8 cellular contexts compared by ENCODE assay signal in genomic region chr18:33578371-33579146, GRCh38. TPM values are rescaled to one million over a fixed set of nuclear protein-coding genes. Genes with fewer than 3 reads are reported as not detected.
DNase-seq lines count a peak whose midpoint lies in the region; ATAC-seq, FAIRE-seq and TF ChIP-seq lines count a peak whose summit lies in the region.

No MANE protein-coding gene starts in this region.

- H3K9me3 ChIP-seq in GM12878 (replicated peaks; ENCODE audit: control insufficient read depth, insufficient read depth, low read length) (no peaks in the 10 kb centered on the region), spleen (no peaks in the 10 kb centered on the region)

- peak overlapping the region; percentile 39; the same call in 1 of the 2 replicates for H3K4me2 ChIP-seq in GM12878 (ENCODE audit: control insufficient read depth, insufficient read depth)

- SMC1A ChIA-PET in GM12878 (lab: Charles Lee; ENCODE audit: uncharacterized antibody, unreplicated experiment): no interaction called here

- no peak overlapping the region for H3K27ac Mint-ChIP-seq in activated CD4-positive, alpha-beta T cell treated with anti-CD3 and anti-CD28 coated beads, Interleukin-2, amount 10 ng/mL, durations not matched to agents 24 days and 14 days

- H3K4me1 ChIP-seq in GM12878 (ENCODE audit: control insufficient read depth, insufficient read depth, low read length) (no peaks in the 10 kb centered on the region; the same call in 1 of the 2 replicates), spleen (peaks cover 0 to 19% (median 6%) of the 10 kb centered on the region in 6 donors)

- ATAC-seq in GM12878 (no peak), HG03108 (IDR thresholded peaks at IDR 0.05; ENCODE audit: unreplicated experiment) (no peak), HG03097 (IDR thresholded peaks at IDR 0.05; ENCODE audit: low FRiP score, unreplicated experiment) (no peak)

- no peaks in the 10 kb centered on the region for H4K20me1 ChIP-seq in GM12878 (ENCODE audit: control insufficient read depth, insufficient read depth)

- BruUV-seq in GM12878 (replicated peaks; lab: Mats Ljungman, UMichigan): no TSS peak

- WGBS in GM12878 (ENCODE audit: insufficient coverage, insufficient replicate concordance, low lambda C conversion rate, missing lambda C conversion rate): 3% methylated on average over 16 of the region's 103 CpGs
- WGBS in spleen, 5 donors: 1 to 3% (median 2%) methylated on average over 29 to 89 of the region's 103 CpGs

- H3K4me3 ChIP-seq in GM12878: no peak overlapping the region
- peak overlapping the region; percentile 15 to 69 (median 30) for H3K4me3 ChIP-seq in spleen

- no peak overlapping the region for H3K27ac ChIP-seq in GM12878 (ENCODE audit: control insufficient read depth, insufficient read depth)
- peak overlapping the region in 6 of 8 donors; percentile 16 to 76 (median 62) for H3K27ac ChIP-seq in spleen

- no peaks in the 10 kb centered on the region for H3K79me2 ChIP-seq in GM12878 (ENCODE audit: control insufficient read depth, insufficient read depth, low read length)

- H3K4me3 Mint-ChIP-seq in activated CD4-positive, alpha-beta T cell treated with anti-CD3 and anti-CD28 coated beads, Interleukin-2, amount 10 ng/mL, durations not matched to agents 24 days and 14 days: peak overlapping the region; percentile 62

- CTCF ChIA-PET in GM12878 (lab: Yijun Ruan, JAX): no interaction called here

- in situ Hi-C loops in GM12878 (cut with MboI): no loop called here

- intact Hi-C loops in activated CD4-positive, alpha-beta T cell treated with anti-CD3 and anti-CD28 coated beads, Interleukin-2, amount 10 ng/mL, durations not matched to agents 24 days and 14 days (cut with micrococcal nuclease): no loop called here
- intact Hi-C loops in GM12878 (cut with micrococcal nuclease; ENCODE audit: unreplicated experiment) (no loop called here), spleen (cut with DNase I; ENCODE audit: low total_unique reads) (no loop called here)

- no peak for TF ChIP-seq EP300 in GM12878 (IDR thresholded peaks at IDR 0.05; ENCODE audit: borderline replicate concordance in 1 of 2, control insufficient read depth in 1 of 2, low read depth in 2 of 2, low read length in 2 of 2)

- POLR2A ChIA-PET in GM12878 (lab: Charles Lee): no interaction called here

- H3K36me3 Mint-ChIP-seq in activated CD4-positive, alpha-beta T cell treated with anti-CD3 and anti-CD28 coated beads, Interleukin-2, amount 10 ng/mL, durations not matched to agents 24 days and 14 days (ENCODE audit: low read depth): peaks cover 3% of the 10 kb centered on the region

- no peak for DNase-seq in activated CD4-positive, alpha-beta T cell treated with anti-CD3 and anti-CD28 coated beads, Interleukin-2, amount 10 ng/mL, durations not matched to agents 24 days and 14 days
- DNase-seq in activated CD4-positive, alpha-beta T cell treated with anti-CD3 and anti-CD28 coated beads, Interleukin-2, amount 50 U/mL, for 4 hours: no peak
- DNase-seq in GM12878 (ENCODE audit: low read depth, low spot score) (no peak), islet precursor cell (peak; percentile 72), spleen (peak; percentile 68), D721Med (ENCODE audit: insufficient read length, low spot score) (no peak)

- no peaks in the 10 kb centered on the region for H3K9me3 Mint-ChIP-seq in activated CD4-positive, alpha-beta T cell treated with anti-CD3 and anti-CD28 coated beads, Interleukin-2, amount 10 ng/mL, durations not matched to agents 24 days and 14 days

- peaks cover 2% of the 10 kb centered on the region for H3K4me1 Mint-ChIP-seq in activated CD4-positive, alpha-beta T cell treated with anti-CD3 and anti-CD28 coated beads, Interleukin-2, amount 10 ng/mL, durations not matched to agents 24 days and 14 days

- no peak for TF ChIP-seq RAD21 in GM12878 (IDR thresholded peaks at IDR 0.05; ENCODE audit: insufficient read depth, low read depth, low read length)

- H3K27me3 ChIP-seq in GM12878 (replicated peaks in 1 of 2; ENCODE audit: control insufficient read depth in 2 of 2, insufficient read depth in 2 of 2, low read length in 1 of 2) (peaks cover 6 to 12% of the 10 kb centered on the region in 2 experiments), spleen (replicated peaks in 1 of 7) (peaks cover 0 to 63% (median 10%) of the 10 kb centered on the region in 7 donors)

- H3K36me3 ChIP-seq in GM12878 (ENCODE audit: control insufficient read depth in 2 of 2, insufficient read depth in 2 of 2, low read length in 1 of 2) (no peaks in the 10 kb centered on the region), spleen (no peaks in the 10 kb centered on the region)

- no peak overlapping the region for H2AFZ ChIP-seq in GM12878 (ENCODE audit: control insufficient read depth, low read depth, low read length)

- peaks cover 19% of the 10 kb centered on the region for H3K27me3 Mint-ChIP-seq in activated CD4-positive, alpha-beta T cell treated with anti-CD3 and anti-CD28 coated beads, Interleukin-2, amount 10 ng/mL, durations not matched to agents 24 days and 14 days

- H3K9ac ChIP-seq in GM12878 (ENCODE audit: control insufficient read depth, insufficient read depth, low read length): no peak overlapping the region

- TF ChIP-seq CTCF in GM12878 (IDR thresholded peaks at IDR 0.05 in 2 of 3, conservative IDR thresholded peaks at IDR 0.05 in 1 of 3; ENCODE audit: control insufficient read depth in 2 of 3, extremely low read depth in 1 of 3, insufficient read depth in 1 of 3, low read depth in 3 of 3, low read length in 3 of 3) (no peak), spleen (IDR thresholded peaks at IDR 0.05 in 8 of 11, conservative IDR thresholded peaks at IDR 0.05 in 3 of 11) (no peak), D721Med (IDR thresholded peaks at IDR 0.05; ENCODE audit: insufficient read depth, missing control alignments) (no peak)

- FAIRE-seq in GM12878 (lab: Jason Lieb, UNC) (no peak), D721Med (lab: Jason Lieb, UNC) (no peak)

- RAD21 ChIA-PET in GM12878 (lab: Charles Lee; ENCODE audit: unreplicated experiment): no interaction called here

- TF ChIP-seq POLR2A in GM12878 (IDR thresholded peaks at IDR 0.05; ENCODE audit: low read depth, low read length) (no peak), spleen (IDR thresholded peaks at IDR 0.05) (no peak)

TF ChIP-seq in GM12878, 131 proteins besides CTCF, POLR2A, EP300 and RAD21:
- TF ChIP-seq ZNF207 (IDR thresholded peaks at IDR 0.05; ENCODE audit: borderline replicate concordance) (no peak), JUND (IDR thresholded peaks at IDR 0.05; ENCODE audit: low read depth, low read length) (no peak), LARP7 (IDR thresholded peaks at IDR 0.05) (no peak), SUZ12 (IDR thresholded peaks at IDR 0.05; ENCODE audit: unreplicated experiment) (peak; percentile 64)

RNA-seq across cellular contexts. Expression of gene ASXL3, which starts 0.5 kb away (rescaled TPM):
- total RNA-seq in activated CD4-positive, alpha-beta T cell treated with anti-CD3 and anti-CD28 coated beads, Interleukin-2, amount 10 ng/mL, durations not matched to agents 24 days and 14 days: not detected in 2 replicates
- not detected in 2 replicates for total RNA-seq in GM12878 (2013; cell fraction: nucleolus; rRNA removed)
- not detected in 2 replicates for total RNA-seq in GM12878 (2014; rRNA removed)
- not detected in 2 replicates for total RNA-seq in GM12878 (2014; rRNA removed; fragmentation: Illumina TruSeq; extraction: Trizol)
- total RNA-seq in GM12878 (2021): 0.15 TPM in 1 of 2 replicates, not detected in the other
- polyA plus RNA-seq in GM12878 (2011; ENCODE audit: low read depth): not detected
- not detected in 2 replicates for polyA plus RNA-seq in GM12878 (2011; rRNA removed)
- not detected in 2 replicates for polyA plus RNA-seq in GM12878 (2011; cell fraction: cytosol; rRNA removed)
- not detected in 2 replicates for polyA plus RNA-seq in GM12878 (2011; cell fraction: nucleus; rRNA removed)
- not detected in 2 replicates for polyA plus RNA-seq in GM12878 (2012)
- polyA plus RNA-seq in GM12878 (2014; fragmentation: Illumina TruSeq; extraction: Trizol): not detected in 2 replicates
- polyA plus RNA-seq in GM12878 (2014; fragmentation: Nextera tagmentation; extraction: Ambion mirVana): not detected
- polyA plus RNA-seq in GM12878 (2014; rRNA removed): not detected in 2 replicates
- polyA plus RNA-seq in GM12878 (2016; fragmentation: Nextera tagmentation; extraction: Ambion mirVana): not detected
- polyA minus RNA-seq in GM12878 (2011; rRNA and poly(A)+ RNA removed): not detected in 2 replicates
- polyA minus RNA-seq in GM12878 (2011; cell fraction: cytosol; rRNA and poly(A)+ RNA removed): not detected in 2 replicates
- polyA minus RNA-seq in GM12878 (2011; cell fraction: nucleus; rRNA and poly(A)+ RNA removed): not detected in 2 replicates
- 1 to 10 TPM in 4 of 7 donors, under 1 TPM in 3; 0.29 to 3.5 (median 1.0) TPM for total RNA-seq in spleen
- under 1 TPM; 0.02 to 0.03 (median 0.03) TPM for polyA plus RNA-seq in spleen

Comparison
In these comparisons a context has a peak if more than half of its experiments do, and no peak if none do; other contexts are left out.
1. DNase-seq: peak in islet precursor cell (single experiment) and spleen (single experiment); none in activated CD4-positive, alpha-beta T cell treated with anti-CD3 and anti-CD28 coated beads, Interleukin-2, amount 10 ng/mL, durations not matched to agents 24 days and 14 days (single experiment), activated CD4-positive, alpha-beta T cell treated with anti-CD3 and anti-CD28 coated beads, Interleukin-2, amount 50 U/mL, for 4 hours (0 of 2), GM12878 (single experiment) and D721Med (single experiment).